ENCODE assay signal across 12 cellular contexts in genomic region chr7:143239822-143240221, GRCh38. TPM values are rescaled to one million over a fixed set of nuclear protein-coding genes. Genes with fewer than 3 reads are reported as not detected.
DNase-seq lines count a peak whose midpoint lies in the region; ATAC-seq and TF ChIP-seq lines count a peak whose summit lies in the region.
"Had no signal": no experiment of that assay in that cellular context is flagged by ENCODE, and none has a peak within 500 bp of the region (broad histone marks: within the 10 kb centered on the region; RNA-seq: fewer than 3 reads in every experiment).

No MANE protein-coding gene starts in this region.

- H3K9me3 ChIP-seq in smooth muscle cell (replicated peaks; ENCODE audit: low read depth) (peaks cover 4% of the 10 kb centered on the region), ascending aorta (no peaks in the 10 kb centered on the region)

- TF ChIP-seq CTCF in fibroblast of pulmonary artery (IDR thresholded peaks at IDR 0.05; ENCODE audit: low read length, missing control alignments) = no peak
- no peak for TF ChIP-seq CTCF in smooth muscle cell (IDR thresholded peaks at IDR 0.05; ENCODE audit: borderline replicate concordance, insufficient read depth, poor library complexity, severe bottlenecking)
- no peak for TF ChIP-seq CTCF in ascending aorta (IDR thresholded peaks at IDR 0.05)

- no peak overlapping the region for H3K4me3 Mint-ChIP-seq in activated CD8-positive, alpha-beta memory T cell treated with anti-CD3 and anti-CD28 coated beads, Interleukin-2, amount 10 ng/mL, durations not matched to agents 7 days and 5 days

- H3K4me3 ChIP-seq in fibroblast of pulmonary artery (replicated peaks; ENCODE audit: low read depth, low read length) (no peak overlapping the region), smooth muscle cell (no peak overlapping the region), ascending aorta (no peak overlapping the region)
- H3K4me3 ChIP-seq: thoracic aorta had no signal

- H3F3A ChIP-seq in smooth muscle cell (ENCODE audit: low read depth) = no peaks in the 10 kb centered on the region

- H3K9ac ChIP-seq in smooth muscle cell (ENCODE audit: low read depth) = peak overlapping the region; percentile 30

- no peak overlapping the region for H2AFZ ChIP-seq in smooth muscle cell (ENCODE audit: low read depth)

- H3K79me2 ChIP-seq in smooth muscle cell (ENCODE audit: low read depth) = no peaks in the 10 kb centered on the region

- CTCF ChIA-PET in activated CD8-positive, alpha-beta memory T cell treated with anti-CD3 and anti-CD28 coated beads, Interleukin-2, amount 10 ng/mL, durations not matched to agents 7 days and 5 days (lab: Charles Lee) = interaction anchor here (0.7 to 7.6 kb wide), 38 partner anchors 8 to 367 kb away, joined by 3 to 89 read pairs (median 8); partner anchors contain the start of genes EPHA1, GSTK1, TAS2R40 and ZYX

- peak overlapping the region; percentile 89 for H3K27ac ChIP-seq in smooth muscle cell (ENCODE audit: low read depth)
- H3K27ac ChIP-seq in ascending aorta = no peak overlapping the region
- H3K27ac ChIP-seq: VCaP had no signal

- no peak for ATAC-seq in activated CD8-positive, alpha-beta memory T cell treated with anti-CD3 and anti-CD28 coated beads, Interleukin-2, amount 10 ng/mL, durations not matched to agents 7 days and 5 days
- ATAC-seq in GM21390 (IDR thresholded peaks at IDR 0.05; ENCODE audit: unreplicated experiment) = no peak

- intact Hi-C loops in ascending aorta (cut with DNase I) = loop anchor here (2.0 to 5.0 kb wide), 3 partner anchors 47 to 177 kb away; partner anchors contain the start of gene CASP2

- no peaks in the 10 kb centered on the region for H4K20me1 ChIP-seq in smooth muscle cell (ENCODE audit: low read depth)

- H3K4me1 Mint-ChIP-seq in activated CD8-positive, alpha-beta memory T cell treated with anti-CD3 and anti-CD28 coated beads, Interleukin-2, amount 10 ng/mL, durations not matched to agents 7 days and 5 days = peaks cover 44% of the 10 kb centered on the region

- H3K36me3 Mint-ChIP-seq in activated CD8-positive, alpha-beta memory T cell treated with anti-CD3 and anti-CD28 coated beads, Interleukin-2, amount 10 ng/mL, durations not matched to agents 7 days and 5 days = peaks cover 24% of the 10 kb centered on the region

- H3K27ac Mint-ChIP-seq in activated CD8-positive, alpha-beta memory T cell treated with anti-CD3 and anti-CD28 coated beads, Interleukin-2, amount 10 ng/mL, durations not matched to agents 7 days and 5 days = peak overlapping the region; percentile 62

- H3K36me3 ChIP-seq in smooth muscle cell (ENCODE audit: low read depth) = no peaks in the 10 kb centered on the region
- H3K36me3 ChIP-seq in ascending aorta = no peaks in the 10 kb centered on the region
- H3K36me3 ChIP-seq: thoracic aorta had no signal

- H3K27me3 ChIP-seq in smooth muscle cell (ENCODE audit: low read depth) (no peaks in the 10 kb centered on the region), ascending aorta (no peaks in the 10 kb centered on the region)

- H3K4me1 ChIP-seq in smooth muscle cell (ENCODE audit: low read depth) (peaks cover 4% of the 10 kb centered on the region), ascending aorta (no peaks in the 10 kb centered on the region)

- H3K27me3 Mint-ChIP-seq in activated CD8-positive, alpha-beta memory T cell treated with anti-CD3 and anti-CD28 coated beads, Interleukin-2, amount 10 ng/mL, durations not matched to agents 7 days and 5 days = peaks cover 21% of the 10 kb centered on the region

- no peak for DNase-seq in activated CD8-positive, alpha-beta memory T cell treated with anti-CD3 and anti-CD28 coated beads, Interleukin-2, amount 10 ng/mL, durations not matched to agents 7 days and 5 days
- DNase-seq in activated CD8-positive, alpha-beta memory T cell treated with anti-CD3 and anti-CD28 coated beads, Interleukin-2, amount 50 U/mL, for 4 hours = no peak
- DNase-seq in SKM-1 (lab: John Stamatoyannopoulos, UW; ENCODE audit: unreplicated experiment) = peak; percentile 86
- DNase-seq in fibroblast of pulmonary artery (ENCODE audit: low read depth) = peak; percentile 57
- no peak for DNase-seq in smooth muscle cell (lab: John Stamatoyannopoulos, UW; ENCODE audit: unreplicated experiment)
- no peak for DNase-seq in ascending aorta (ENCODE audit: low spot score in 2 of 2)
- no peak for DNase-seq in DMS153 (lab: John Stamatoyannopoulos, UW)

- H3K9me3 Mint-ChIP-seq in activated CD8-positive, alpha-beta memory T cell treated with anti-CD3 and anti-CD28 coated beads, Interleukin-2, amount 10 ng/mL, durations not matched to agents 7 days and 5 days (ENCODE audit: low read depth) = peaks cover 16% of the 10 kb centered on the region

- H3K4me2 ChIP-seq in smooth muscle cell = peak overlapping the region; percentile 52

RNA-seq across cellular contexts. Expression of gene TAS2R40, which starts 18.0 kb away (rescaled TPM):
- total RNA-seq in activated CD8-positive, alpha-beta memory T cell treated with anti-CD3 and anti-CD28 coated beads, Interleukin-2, amount 10 ng/mL, durations not matched to agents 7 days and 5 days = not detected
- total RNA-seq in smooth muscle cell (not detected in 2 replicates), ascending aorta (not detected)
- polyA plus RNA-seq in smooth muscle cell = not detected in 2 replicates
- total RNA-seq: cerebellum, lung microvascular endothelial cell, thoracic aorta had no signal

RNA-seq across cellular contexts. Expression of gene GSTK1, which starts 23.4 kb away (rescaled TPM):
- total RNA-seq in activated CD8-positive, alpha-beta memory T cell treated with anti-CD3 and anti-CD28 coated beads, Interleukin-2, amount 10 ng/mL, durations not matched to agents 7 days and 5 days = 100 to 1,000 TPM; 335 to 436 TPM
- total RNA-seq in smooth muscle cell (102 and 158 TPM in 2 replicates), ascending aorta (174 TPM)
- polyA plus RNA-seq in smooth muscle cell = 105 and 136 TPM in 2 replicates

RNA-seq across cellular contexts. Expression of gene TMEM139, which starts 44.9 kb away (rescaled TPM):
- total RNA-seq in activated CD8-positive, alpha-beta memory T cell treated with anti-CD3 and anti-CD28 coated beads, Interleukin-2, amount 10 ng/mL, durations not matched to agents 7 days and 5 days = 1 to 10 TPM in 1 of 2 experiments, under 1 TPM in 1; 0.41 to 1.7 TPM
- total RNA-seq in smooth muscle cell = 0.99 and 9.1 TPM in 2 replicates
- 0.93 and 4.0 TPM in 2 replicates for polyA plus RNA-seq in smooth muscle cell
- total RNA-seq in ascending aorta = 11.5 TPM
- total RNA-seq: lung microvascular endothelial cell had no signal

RNA-seq across cellular contexts. Expression of gene CASP2, which starts 48.3 kb away (rescaled TPM):
- 100 to 1,000 TPM; 117 to 129 TPM for total RNA-seq in activated CD8-positive, alpha-beta memory T cell treated with anti-CD3 and anti-CD28 coated beads, Interleukin-2, amount 10 ng/mL, durations not matched to agents 7 days and 5 days
- total RNA-seq in smooth muscle cell (13.4 and 22.0 TPM in 2 replicates), ascending aorta (13.7 TPM)
- polyA plus RNA-seq in smooth muscle cell = 8.1 and 10.7 TPM in 2 replicates

RNA-seq across cellular contexts. Expression of gene TAS2R39, which starts 56.6 kb away (rescaled TPM):
- not detected for total RNA-seq in activated CD8-positive, alpha-beta memory T cell treated with anti-CD3 and anti-CD28 coated beads, Interleukin-2, amount 10 ng/mL, durations not matched to agents 7 days and 5 days
- not detected in 2 replicates for total RNA-seq in smooth muscle cell
- not detected in 2 replicates for polyA plus RNA-seq in smooth muscle cell
- total RNA-seq in ascending aorta = not detected
- total RNA-seq: cerebellum, lung microvascular endothelial cell, thoracic aorta had no signal

Comparison
In these comparisons a context has a peak if more than half of its experiments do, and no peak if none do; other contexts are left out.
1. DNase-seq: peak in SKM-1 (single experiment) and fibroblast of pulmonary artery (single experiment); none in activated CD8-positive, alpha-beta memory T cell treated with anti-CD3 and anti-CD28 coated beads, Interleukin-2, amount 10 ng/mL, durations not matched to agents 7 days and 5 days (single experiment), activated CD8-positive, alpha-beta memory T cell treated with anti-CD3 and anti-CD28 coated beads, Interleukin-2, amount 50 U/mL, for 4 hours (single experiment), smooth muscle cell (single experiment), ascending aorta (0 of 2) and DMS153 (single experiment).